19 cellular contexts compared by ENCODE assay signal in the genomic region with DNA sequence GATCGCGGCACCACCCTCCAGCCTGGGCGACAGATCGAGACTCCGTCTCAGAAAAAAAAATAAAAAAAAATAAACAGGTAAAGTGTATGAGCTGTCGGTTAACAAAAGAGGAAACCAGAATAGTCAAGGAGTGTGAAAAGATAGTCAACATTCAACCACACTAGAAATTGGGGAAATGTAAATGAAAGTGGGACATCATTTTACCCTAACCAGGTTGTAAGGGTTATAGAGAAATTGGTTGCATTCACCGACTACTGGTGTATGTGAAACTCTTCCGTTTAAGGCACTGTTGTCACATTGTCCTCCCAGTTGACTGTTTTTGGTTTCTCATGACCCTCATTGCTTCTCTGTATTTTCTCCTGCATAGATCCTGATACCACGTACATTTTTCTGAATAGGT.
"Had no signal": no experiment of that assay in that cellular context is flagged by ENCODE, and none has a peak within 500 bp of the region (broad histone marks: within the 10 kb centered on the region; RNA-seq: fewer than 3 reads in every experiment).

No MANE protein-coding gene starts in this region.

- H3K9me3 Mint-ChIP-seq: activated CD4-positive, alpha-beta memory T cell treated with anti-CD3 and anti-CD28 coated beads, Interleukin-2, amount 10 ng/mL, durations not matched to agents 7 days and 5 days; activated naive CD8-positive, alpha-beta T cell treated with anti-CD3 and anti-CD28 coated beads, Interleukin-2, amount 10 ng/mL, durations not matched to agents 7 days and 5 days; endodermal cell; T-cell; type B pancreatic cell had no signal

- DNase-seq: activated CD4-positive, alpha-beta memory T cell treated with anti-CD3 and anti-CD28 coated beads, Interleukin-2, amount 10 ng/mL, durations not matched to agents 7 days and 5 days; activated gamma-delta T cell treated with Interleukin-2 at 50 U/mL for 16 hours; activated naive CD8-positive, alpha-beta T cell treated with anti-CD3 and anti-CD28 coated beads, Interleukin-2, amount 10 ng/mL, durations not matched to agents 7 days and 5 days; activated T-cell treated with anti-CD3 and anti-CD28 coated beads, Interleukin-2, amount 50 U/mL, for 1 hour; amniotic stem cell; colonic mucosa; endodermal cell; head of caudate nucleus; hypothalamus; left colon; mesenchymal stem cell; nucleus accumbens; right lobe of liver; stimulated activated CD4-positive, alpha-beta T cell treated with anti-CD3 and anti-CD28 coated beads, Interleukin-1b, Interleukin-23, amount 100 ng/mL, for 48 hours; T-cell; testis; WERI-Rb-1 had no signal

- H3K27me3 Mint-ChIP-seq: activated CD4-positive, alpha-beta memory T cell treated with anti-CD3 and anti-CD28 coated beads, Interleukin-2, amount 10 ng/mL, durations not matched to agents 7 days and 5 days; activated naive CD8-positive, alpha-beta T cell treated with anti-CD3 and anti-CD28 coated beads, Interleukin-2, amount 10 ng/mL, durations not matched to agents 7 days and 5 days; T-cell; type B pancreatic cell had no signal

- ATAC-seq: gastroesophageal sphincter, left colon, right lobe of liver, T-cell had no signal

- H3K4me3 Mint-ChIP-seq: activated CD4-positive, alpha-beta memory T cell treated with anti-CD3 and anti-CD28 coated beads, Interleukin-2, amount 10 ng/mL, durations not matched to agents 7 days and 5 days; activated naive CD8-positive, alpha-beta T cell treated with anti-CD3 and anti-CD28 coated beads, Interleukin-2, amount 10 ng/mL, durations not matched to agents 7 days and 5 days; endodermal cell; T-cell; type B pancreatic cell had no signal

- H3K27ac Mint-ChIP-seq: activated CD4-positive, alpha-beta memory T cell treated with anti-CD3 and anti-CD28 coated beads, Interleukin-2, amount 10 ng/mL, durations not matched to agents 7 days and 5 days; activated naive CD8-positive, alpha-beta T cell treated with anti-CD3 and anti-CD28 coated beads, Interleukin-2, amount 10 ng/mL, durations not matched to agents 7 days and 5 days; endodermal cell; type B pancreatic cell had no signal

- H3K4me1 Mint-ChIP-seq: activated CD4-positive, alpha-beta memory T cell treated with anti-CD3 and anti-CD28 coated beads, Interleukin-2, amount 10 ng/mL, durations not matched to agents 7 days and 5 days; activated naive CD8-positive, alpha-beta T cell treated with anti-CD3 and anti-CD28 coated beads, Interleukin-2, amount 10 ng/mL, durations not matched to agents 7 days and 5 days; endodermal cell; T-cell had no signal
